Comparison of ENCODE assay signal across 14 cellular contexts in the genomic region with DNA sequence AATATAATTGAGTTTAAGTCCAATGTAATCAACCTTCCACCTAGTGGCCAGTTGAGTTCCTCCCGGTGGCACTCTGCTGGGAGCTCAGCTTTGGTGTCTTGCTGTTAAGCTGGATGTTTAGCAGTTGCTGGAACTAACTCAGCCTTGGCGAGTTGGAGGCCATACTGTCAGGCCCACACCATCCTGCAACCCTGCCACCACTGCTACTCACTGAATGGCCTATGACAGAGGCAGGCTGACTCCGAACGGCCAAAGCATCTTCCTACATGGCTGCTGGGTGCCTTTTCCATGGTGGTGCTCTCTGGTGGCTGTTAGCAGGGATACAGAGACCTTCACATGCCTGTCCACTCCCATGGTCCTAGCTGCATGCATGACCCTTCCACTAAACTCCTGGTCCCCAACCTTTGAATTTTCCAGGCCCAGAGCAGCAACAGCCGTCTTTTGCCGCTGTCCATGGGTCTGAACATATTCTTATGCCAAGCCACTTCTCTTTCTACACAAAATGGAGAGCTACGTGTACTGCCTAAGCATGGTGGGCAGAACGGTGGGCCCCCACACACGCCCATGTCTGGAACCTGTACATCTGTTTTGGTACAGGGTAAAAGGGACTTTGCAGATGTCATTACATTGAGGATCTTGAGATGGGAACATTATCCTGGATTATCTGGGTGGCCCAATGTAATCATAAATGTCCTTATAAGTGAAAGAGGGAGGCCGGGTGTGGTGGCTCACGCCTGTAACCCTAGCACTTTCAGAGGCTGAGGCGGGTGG. TPM values are rescaled to one million over a fixed set of nuclear protein-coding genes. Genes with fewer than 3 reads are reported as not detected.
DNase-seq lines count a peak whose midpoint lies in the region; ATAC-seq, FAIRE-seq and TF ChIP-seq lines count a peak whose summit lies in the region.
"Had no signal": no experiment of that assay in that cellular context is flagged by ENCODE, and none has a peak within 500 bp of the region (broad histone marks: within the 10 kb centered on the region; RNA-seq: fewer than 3 reads in every experiment).

No MANE protein-coding gene starts in this region.

- H3K4me2 ChIP-seq in HepG2 (ENCODE audit: low read depth, low read length): peak overlapping the region; percentile 60

- TF ChIP-seq EP300 in HepG2 (IDR thresholded peaks at IDR 0.05; ENCODE audit: low read depth in 2 of 2, low read length in 2 of 2) (no peak), HepG2 (CRISPR knock-in tag; IDR thresholded peaks at IDR 0.05; ENCODE audit: borderline replicate concordance) (no peak)

- CTCF ChIA-PET in BJ (lab: Yijun Ruan, JAX): interaction anchor here (0.6 to 2.0 kb wide), 3 partner anchors 13 to 439 kb away, joined by 3 to 6 read pairs (median 3); no protein-coding TSS in a partner anchor
- CTCF ChIA-PET in HepG2 (lab: Yijun Ruan, JAX; ENCODE audit: low intra/inter-chr PET ratio, low total read pairs): interaction anchor here (1.0 to 3.4 kb wide), 4 partner anchors 16 to 49 kb away, joined by 3 to 23 read pairs (median 4); no protein-coding TSS in a partner anchor

- TF ChIP-seq POLR2A in HepG2 (IDR thresholded peaks at IDR 0.05; ENCODE audit: insufficient read depth in 1 of 2, low read depth in 2 of 2, low read length in 2 of 2): no peak

- TF ChIP-seq CTCF in BJ (IDR thresholded peaks at IDR 0.05; ENCODE audit: insufficient read depth, low read depth, low read length) (peak; percentile 30; the same call in 1 of the 2 replicates), HL-60 (IDR thresholded peaks at IDR 0.05; ENCODE audit: insufficient read depth, low read length) (peak; percentile 7), astrocyte of the spinal cord (IDR thresholded peaks at IDR 0.05; ENCODE audit: low read depth, low read length) (peak; percentile 34), HepG2 (CRISPR knock-in tag; IDR thresholded peaks at IDR 0.05) (peak; percentile 64)

- POLR2A ChIA-PET in BJ (lab: Charles Lee) (no interaction called here), HepG2 (lab: Yijun Ruan, JAX) (interaction anchor here (1.0 to 2.5 kb wide), 4 partner anchors 8 to 42 kb away, joined by 3 to 15 read pairs (median 8); a partner anchor contains a TSS)

- H3K79me2 ChIP-seq in HepG2 (ENCODE audit: insufficient read depth, low read length): no peaks in the 10 kb centered on the region

- intact Hi-C loops in HepG2 (cut with micrococcal nuclease; ENCODE audit: unreplicated experiment): loop anchor here (1.0 kb wide), 2 partner anchors 42 to 49 kb away; no protein-coding TSS in a partner anchor

- DNase-seq in BJ (ENCODE audit: low read depth) (no peak), HL-60 (ENCODE audit: low read depth in 1 of 2, low spot score in 1 of 2) (no peak), astrocyte of the spinal cord (ENCODE audit: low read depth, low spot score) (no peak), HepG2 (ENCODE audit: low spot score) (peak; percentile 51), NCI-H2227 treated with DMSO at 0.1 percent for 48 hours (lab: John Stamatoyannopoulos, UW) (no peak), NCI-H748 (lab: John Stamatoyannopoulos, UW; ENCODE audit: unreplicated experiment) (no peak)
- no peak for DNase-seq in stimulated activated CD4-positive, alpha-beta T cell treated with anti-CD3 and anti-CD28 coated beads, Interleukin-4, amount 100 ng/mL, for 1 hour
- DNase-seq: caudate nucleus; NCI-H1105; NK-92 treated with Interleukin-12 subunit alpha and Interleukin-12 subunit beta, amount 100 ng/mL, for 24 hours; T1000 had no signal

- peak; percentile 53 for TF ChIP-seq RAD21 in HepG2 (CRISPR knock-in tag; IDR thresholded peaks at IDR 0.05)

- H3K9ac ChIP-seq in HepG2 (ENCODE audit: insufficient read depth, low read depth, low read length): no peak overlapping the region

- no peaks in the 10 kb centered on the region for H4K20me1 ChIP-seq in HepG2 (ENCODE audit: insufficient read depth, low read length)

- ATAC-seq in HepG2: peak; percentile 83
- no peak for ATAC-seq in GM18909 (IDR thresholded peaks at IDR 0.05; ENCODE audit: poor library complexity, unreplicated experiment)
- ATAC-seq: left lung had no signal

- no peaks in the 10 kb centered on the region for H3K9me3 ChIP-seq in HepG2 (ENCODE audit: low read length)
- H3K9me3 ChIP-seq: left lung had no signal

- H3K27ac ChIP-seq in HL-60 (replicated peaks) (no peak overlapping the region), HepG2 (ENCODE audit: extremely low read length, insufficient read depth, low read length) (no peak overlapping the region)
- H3K27ac ChIP-seq: left lung had no signal

- peak; percentile 82 for FAIRE-seq in HepG2 (lab: Jason Lieb, UNC)
- FAIRE-seq: frontal cortex had no signal

- WGBS in HepG2 (ENCODE audit: low lambda C conversion rate): 44% methylated on average over 12 of the region's 12 CpGs

- peak overlapping the region; percentile 34 for H2AFZ ChIP-seq in HepG2 (ENCODE audit: low read length)

- BruUV-seq in HepG2 (replicated peaks; lab: Mats Ljungman, UMichigan): no TSS peak

- peaks cover 6% of the 10 kb centered on the region; the same call in 1 of the 2 replicates for H3K27me3 ChIP-seq in BJ (ENCODE audit: control insufficient read depth, insufficient read depth, low read length)
- no peaks in the 10 kb centered on the region for H3K27me3 ChIP-seq in HL-60 (ENCODE audit: insufficient read depth, poor library complexity, severe bottlenecking)
- peaks cover 1 to 8% of the 10 kb centered on the region in 2 experiments; a peak in 3 of 5 replicates for H3K27me3 ChIP-seq in HepG2 (ENCODE audit: control insufficient read depth in 1 of 2, insufficient read depth in 2 of 2, low read length in 2 of 2)
- H3K27me3 ChIP-seq: left lung had no signal

- in situ Hi-C loops in astrocyte of the spinal cord (cut with HindIII; ENCODE audit: low sequenced_read_pairs) (no loop called here), HepG2 (cut with HindIII; ENCODE audit: extremely low pct_ligation_motif_present, low pct_unique_long_range_greater_than_20kb) (no loop called here)

- H3K36me3 ChIP-seq in BJ (ENCODE audit: control insufficient read depth, insufficient read depth, low read length) (no peaks in the 10 kb centered on the region), HepG2 (replicated peaks in 1 of 2; ENCODE audit: control insufficient read depth in 1 of 2, insufficient read depth in 2 of 2, low read length in 2 of 2) (no peaks in the 10 kb centered on the region)
- H3K36me3 ChIP-seq: left lung had no signal

- H3K4me1 ChIP-seq in HepG2 (ENCODE audit: insufficient read depth, low read length): peaks cover 33% of the 10 kb centered on the region

- H3K4me3 ChIP-seq in BJ (ENCODE audit: low read depth, low read length) (no peak overlapping the region), HL-60 (replicated peaks; ENCODE audit: insufficient read depth, low read length) (no peak overlapping the region), astrocyte of the spinal cord (ENCODE audit: low read depth, low read length) (no peak overlapping the region), HepG2 (replicated peaks in 1 of 3; ENCODE audit: insufficient read depth in 1 of 3, low read depth in 2 of 3, low read length in 3 of 3) (peak overlapping the region in 1 of 3 experiments; percentile 22; a peak in 1 of 6 replicates)
- H3K4me3 ChIP-seq: left lung had no signal

RNA-seq across cellular contexts. Expression of a gene that starts 15.0 kb away (rescaled TPM):
- 4.9 and 5.8 TPM in 2 replicates for polyA plus RNA-seq in BJ (2011; rRNA removed)
- 7.4 and 9.6 TPM in 2 replicates for polyA minus RNA-seq in BJ (2011; rRNA and poly(A)+ RNA removed)
- total RNA-seq in HepG2 (2016; rRNA removed; fragmentation: Illumina TruSeq; extraction: Trizol): 12.9 TPM in 2 replicates
- 11.5 and 11.7 TPM in 2 replicates for total RNA-seq in HepG2 (2016; cell fraction: cytosol; rRNA removed; fragmentation: Illumina TruSeq; extraction: Trizol; ENCODE audit: low read depth)
- 12.5 and 15.2 TPM in 2 replicates for total RNA-seq in HepG2 (2016; cell fraction: insoluble cytoplasmic fraction; rRNA removed; fragmentation: Illumina TruSeq; extraction: Trizol)
- total RNA-seq in HepG2 (2016; cell fraction: membrane; rRNA removed; fragmentation: Illumina TruSeq; extraction: Trizol): 8.5 and 9.1 TPM in 2 replicates
- 6.5 and 10.2 TPM in 2 replicates for total RNA-seq in HepG2 (2016; cell fraction: nucleus; rRNA removed; fragmentation: Illumina TruSeq; extraction: Trizol)
- polyA plus RNA-seq in HepG2 (2011; rRNA removed): 4.1 and 5.0 TPM in 2 replicates
- polyA plus RNA-seq in HepG2 (2011; cell fraction: cytosol; rRNA removed): 2.7 and 3.7 TPM in 2 replicates
- polyA plus RNA-seq in HepG2 (2011; cell fraction: nucleus; rRNA removed): 4.1 and 4.3 TPM in 2 replicates
- polyA plus RNA-seq in HepG2 (2012): 7.5 and 8.6 TPM in 2 replicates
- polyA plus RNA-seq in HepG2 (2016; cell fraction: cytosol; fragmentation: Illumina TruSeq; extraction: Trizol; ENCODE audit: low read depth): 1.2 and 1.5 TPM in 2 replicates
- 16.1 and 18.0 TPM in 2 replicates for polyA plus RNA-seq in HepG2 (2016; cell fraction: insoluble cytoplasmic fraction; fragmentation: Illumina TruSeq; extraction: Trizol; ENCODE audit: low read depth)
- 4.0 and 4.6 TPM in 2 replicates for polyA plus RNA-seq in HepG2 (2016; cell fraction: membrane; fragmentation: Illumina TruSeq; extraction: Trizol; ENCODE audit: low read depth)
- 17.1 and 17.8 TPM in 2 replicates for polyA plus RNA-seq in HepG2 (2016; cell fraction: nucleus; fragmentation: Illumina TruSeq; extraction: Trizol; ENCODE audit: insufficient read depth, low read depth)
- 3.0 and 4.5 TPM in 2 replicates for polyA minus RNA-seq in HepG2 (2011; rRNA and poly(A)+ RNA removed; ENCODE audit: low replicate concordance)
- polyA minus RNA-seq in HepG2 (2011; cell fraction: cytosol; rRNA and poly(A)+ RNA removed): 2.3 and 3.6 TPM in 2 replicates
- 2.7 and 3.7 TPM in 2 replicates for polyA minus RNA-seq in HepG2 (2011; cell fraction: nucleus; rRNA and poly(A)+ RNA removed)

RNA-seq across cellular contexts. Expression of a gene that starts 16.9 kb away (rescaled TPM):
- polyA plus RNA-seq in BJ (2011; rRNA removed) (2.6 and 3.1 TPM in 2 replicates), HepG2 (2011; rRNA removed) (5.1 TPM in 2 replicates)
- polyA minus RNA-seq in BJ (2011; rRNA and poly(A)+ RNA removed): 6.2 and 7.5 TPM in 2 replicates
- 6.8 and 9.4 TPM in 2 replicates for total RNA-seq in HepG2 (2016; rRNA removed; fragmentation: Illumina TruSeq; extraction: Trizol)
- 21.5 and 22.6 TPM in 2 replicates for total RNA-seq in HepG2 (2016; cell fraction: cytosol; rRNA removed; fragmentation: Illumina TruSeq; extraction: Trizol; ENCODE audit: low read depth)
- 5.4 and 8.6 TPM in 2 replicates for total RNA-seq in HepG2 (2016; cell fraction: insoluble cytoplasmic fraction; rRNA removed; fragmentation: Illumina TruSeq; extraction: Trizol)
- total RNA-seq in HepG2 (2016; cell fraction: membrane; rRNA removed; fragmentation: Illumina TruSeq; extraction: Trizol): 9.6 TPM in 2 replicates
- 9.6 and 11.5 TPM in 2 replicates for total RNA-seq in HepG2 (2016; cell fraction: nucleus; rRNA removed; fragmentation: Illumina TruSeq; extraction: Trizol)
- 2.3 and 2.9 TPM in 2 replicates for polyA plus RNA-seq in HepG2 (2011; cell fraction: cytosol; rRNA removed)
- 12.7 and 15.5 TPM in 2 replicates for polyA plus RNA-seq in HepG2 (2011; cell fraction: nucleus; rRNA removed)
- 7.2 and 7.6 TPM in 2 replicates for polyA plus RNA-seq in HepG2 (2012)
- 0.31 and 0.44 TPM in 2 replicates for polyA plus RNA-seq in HepG2 (2016; cell fraction: cytosol; fragmentation: Illumina TruSeq; extraction: Trizol; ENCODE audit: low read depth)
- polyA plus RNA-seq in HepG2 (2016; cell fraction: insoluble cytoplasmic fraction; fragmentation: Illumina TruSeq; extraction: Trizol; ENCODE audit: low read depth): 5.0 and 6.1 TPM in 2 replicates
- 1.3 and 1.5 TPM in 2 replicates for polyA plus RNA-seq in HepG2 (2016; cell fraction: membrane; fragmentation: Illumina TruSeq; extraction: Trizol; ENCODE audit: low read depth)
- polyA plus RNA-seq in HepG2 (2016; cell fraction: nucleus; fragmentation: Illumina TruSeq; extraction: Trizol; ENCODE audit: insufficient read depth, low read depth): 18.1 and 18.4 TPM in 2 replicates
- polyA minus RNA-seq in HepG2 (2011; rRNA and poly(A)+ RNA removed; ENCODE audit: low replicate concordance): 8.0 and 20.0 TPM in 2 replicates
- polyA minus RNA-seq in HepG2 (2011; cell fraction: cytosol; rRNA and poly(A)+ RNA removed): 6.6 and 9.5 TPM in 2 replicates
- 40.7 and 48.7 TPM in 2 replicates for polyA minus RNA-seq in HepG2 (2011; cell fraction: nucleus; rRNA and poly(A)+ RNA removed)

Comparison
In these comparisons a context has a peak if more than half of its experiments do, and no peak if none do; other contexts are left out.
1. CTCF ChIP-seq: peak in every context shown above with its lines; median percentile 64 in HepG2; 34 in astrocyte of the spinal cord; 30 in BJ; 7 in HL-60.